Comparison of ENCODE assay signal across 8 cellular contexts in the genomic region with DNA sequence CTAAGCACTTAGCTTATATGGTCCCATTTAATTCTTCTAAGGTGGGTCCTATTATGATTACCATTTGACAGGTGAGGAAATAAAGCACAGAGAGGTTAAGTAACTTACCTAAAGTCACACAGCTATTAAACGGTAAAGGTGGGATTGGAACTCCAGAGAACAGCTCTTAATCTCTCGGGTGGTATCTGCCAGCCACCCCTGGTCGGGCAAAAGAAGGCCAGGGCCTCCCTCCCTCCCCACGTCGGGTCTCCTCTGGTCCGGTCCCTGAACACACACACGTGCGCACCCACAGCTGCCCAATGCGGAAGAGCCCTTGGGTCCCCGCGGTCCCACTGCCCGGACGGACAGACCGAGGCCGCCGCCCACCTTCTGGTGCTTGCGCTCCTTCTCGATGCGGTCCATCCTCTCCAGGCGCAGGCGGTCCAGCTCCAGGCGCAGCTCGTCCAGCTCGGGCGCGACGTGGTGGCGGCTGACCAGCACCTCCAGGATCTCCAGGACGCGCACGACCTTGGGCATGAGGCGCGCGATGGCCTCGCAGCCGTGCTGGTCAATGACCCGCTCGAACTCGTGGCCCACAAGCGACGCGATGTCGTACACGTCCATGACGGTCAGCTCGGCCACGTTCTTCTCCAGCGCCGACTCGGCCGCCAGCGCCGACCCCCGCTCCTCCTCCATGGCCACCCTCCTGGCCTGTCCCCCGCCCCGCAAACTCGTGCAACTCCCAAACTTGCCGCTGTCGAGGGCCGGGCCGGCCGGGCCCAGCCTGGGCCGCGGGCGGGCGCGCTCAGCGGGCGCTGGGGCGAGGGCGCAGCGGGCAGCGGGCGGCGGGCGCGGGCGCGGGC. TPM values are rescaled to one million over a fixed set of nuclear protein-coding genes. Genes with fewer than 3 reads are reported as not detected.
DNase-seq lines count a peak whose midpoint lies in the region; ATAC-seq and TF ChIP-seq lines count a peak whose summit lies in the region.

No MANE protein-coding gene starts in this region.

- DNase-seq in CD1c-positive myeloid dendritic cell (ENCODE audit: extremely low spot score) = peak; percentile 18
- DNase-seq in activated CD4-positive, alpha-beta T cell treated with anti-CD3 and anti-CD28 coated beads, Interleukin-2, amount 10 ng/mL, durations not matched to agents 24 days and 14 days = no peak
- DNase-seq in mucosa of descending colon = peak; percentile 19 to 66 (median 54)
- DNase-seq in upper lobe of right lung = peak; percentile 78

- peaks cover 15% of the 10 kb centered on the region for H3K27me3 Mint-ChIP-seq in activated CD4-positive, alpha-beta T cell treated with anti-CD3 and anti-CD28 coated beads, Interleukin-2, amount 10 ng/mL, durations not matched to agents 24 days and 14 days

- TF ChIP-seq CTCF in mucosa of descending colon (IDR thresholded peaks at IDR 0.05) (no peak), upper lobe of right lung (IDR thresholded peaks at IDR 0.05) (no peak)

- peaks cover 16% of the 10 kb centered on the region for H3K4me1 Mint-ChIP-seq in activated CD4-positive, alpha-beta T cell treated with anti-CD3 and anti-CD28 coated beads, Interleukin-2, amount 10 ng/mL, durations not matched to agents 24 days and 14 days

- H3K27ac Mint-ChIP-seq in activated CD4-positive, alpha-beta T cell treated with anti-CD3 and anti-CD28 coated beads, Interleukin-2, amount 10 ng/mL, durations not matched to agents 24 days and 14 days = peak overlapping the region; percentile 69

- peaks cover 0 to 6% of the 10 kb centered on the region in 2 donors for H3K36me3 ChIP-seq in esophagus (ENCODE audit: control insufficient read depth in 2 of 2, insufficient read depth in 2 of 2, low read length in 1 of 2)
- no peaks in the 10 kb centered on the region for H3K36me3 ChIP-seq in mucosa of descending colon (ENCODE audit: low read depth)
- H3K36me3 ChIP-seq in upper lobe of right lung = no peaks in the 10 kb centered on the region

- intact Hi-C loops in activated CD4-positive, alpha-beta T cell treated with anti-CD3 and anti-CD28 coated beads, Interleukin-2, amount 10 ng/mL, durations not matched to agents 24 days and 14 days (cut with micrococcal nuclease) = loop anchor here (2.0 to 5.0 kb wide), 2 partner anchors 50 to 439 kb away; partner anchors contain the start of genes CCDC92 and ZNF664
- intact Hi-C loops in mucosa of descending colon (cut with DNase I, micrococcal nuclease) (no loop called here), upper lobe of right lung (cut with DNase I) (no loop called here)

- ATAC-seq in HG02885 (IDR thresholded peaks at IDR 0.05; ENCODE audit: poor library complexity, unreplicated experiment) (peak; percentile 22), mucosa of descending colon (peak; percentile 51), upper lobe of right lung (peak; percentile 58), HG03196 (IDR thresholded peaks at IDR 0.05; ENCODE audit: unreplicated experiment) (no peak), GM19328 (IDR thresholded peaks at IDR 0.05; ENCODE audit: unreplicated experiment) (no peak)

- peaks cover 2% of the 10 kb centered on the region for H3K36me3 Mint-ChIP-seq in activated CD4-positive, alpha-beta T cell treated with anti-CD3 and anti-CD28 coated beads, Interleukin-2, amount 10 ng/mL, durations not matched to agents 24 days and 14 days (ENCODE audit: low read depth)

- H3K27ac ChIP-seq in esophagus (ENCODE audit: low read depth in 2 of 2, low read length in 1 of 2) = peak overlapping the region; percentile 66 to 86
- peak overlapping the region; percentile 48 for H3K27ac ChIP-seq in upper lobe of right lung

- H3K27me3 ChIP-seq in esophagus (ENCODE audit: control insufficient read depth in 1 of 2, insufficient read depth in 2 of 2, low read length in 2 of 2) (no peaks in the 10 kb centered on the region), upper lobe of right lung (no peaks in the 10 kb centered on the region)

- H3K9me3 Mint-ChIP-seq in activated CD4-positive, alpha-beta T cell treated with anti-CD3 and anti-CD28 coated beads, Interleukin-2, amount 10 ng/mL, durations not matched to agents 24 days and 14 days = no peaks in the 10 kb centered on the region

- H3K9me3 ChIP-seq in esophagus (ENCODE audit: control insufficient read depth in 2 of 2, insufficient read depth in 1 of 2, low read depth in 1 of 2, low read length in 1 of 2) (no peaks in the 10 kb centered on the region), mucosa of descending colon (no peaks in the 10 kb centered on the region), upper lobe of right lung (no peaks in the 10 kb centered on the region)

- WGBS in esophagus, 2 donors = 4% methylated on average over 59 to 79 of the region's 79 CpGs

- H3K4me3 ChIP-seq in esophagus (ENCODE audit: low read depth in 1 of 2, low read length in 2 of 2) = peak overlapping the region; percentile 70 to 72
- H3K4me3 ChIP-seq in mucosa of descending colon = peak overlapping the region; percentile 24
- peak overlapping the region; percentile 64 for H3K4me3 ChIP-seq in upper lobe of right lung

- peaks cover 2 to 14% of the 10 kb centered on the region in 2 donors for H3K4me1 ChIP-seq in esophagus (ENCODE audit: control insufficient read depth in 2 of 2, insufficient read depth in 2 of 2, low read length in 1 of 2)
- H3K4me1 ChIP-seq in mucosa of descending colon (ENCODE audit: low read depth) = peaks cover 14% of the 10 kb centered on the region
- H3K4me1 ChIP-seq in upper lobe of right lung = peaks cover 18% of the 10 kb centered on the region

- H3K4me3 Mint-ChIP-seq in activated CD4-positive, alpha-beta T cell treated with anti-CD3 and anti-CD28 coated beads, Interleukin-2, amount 10 ng/mL, durations not matched to agents 24 days and 14 days = peak overlapping the region; percentile 78

RNA-seq across cellular contexts. Expression of gene RILPL1, which starts 0.5 kb away (rescaled TPM):
- total RNA-seq in activated CD4-positive, alpha-beta T cell treated with anti-CD3 and anti-CD28 coated beads, Interleukin-2, amount 10 ng/mL, durations not matched to agents 24 days and 14 days = 4.1 and 4.6 TPM in 2 replicates
- 1 to 10 TPM; 5.6 to 7.3 TPM for polyA plus RNA-seq in esophagus
- total RNA-seq in mucosa of descending colon = 10 to 100 TPM in 1 of 3 donors, 1 to 10 TPM in 2; 2.5 to 17.8 (median 3.0) TPM
- 17.9 TPM for total RNA-seq in upper lobe of right lung

RNA-seq across cellular contexts. Expression of gene TMED2, which starts 51.3 kb away (rescaled TPM):
- 174 and 179 TPM in 2 replicates for total RNA-seq in activated CD4-positive, alpha-beta T cell treated with anti-CD3 and anti-CD28 coated beads, Interleukin-2, amount 10 ng/mL, durations not matched to agents 24 days and 14 days
- polyA plus RNA-seq in esophagus = 10 to 100 TPM; 43.2 to 94.7 TPM
- total RNA-seq in mucosa of descending colon (100 to 1,000 TPM; 194 to 248 (median 216) TPM), upper lobe of right lung (200 TPM)

Comparison
In these comparisons a context has a peak if more than half of its experiments do, and no peak if none do; other contexts are left out.
1. ATAC-seq: peak in HG02885 (single experiment), mucosa of descending colon (single experiment) and upper lobe of right lung (single experiment); none in HG03196 (single experiment) and GM19328 (single experiment).
2. Peak in every context shown above with its lines, with median percentiles within 50 percentile points of each other: H3K4me3 ChIP-seq.